In the genomic region with DNA sequence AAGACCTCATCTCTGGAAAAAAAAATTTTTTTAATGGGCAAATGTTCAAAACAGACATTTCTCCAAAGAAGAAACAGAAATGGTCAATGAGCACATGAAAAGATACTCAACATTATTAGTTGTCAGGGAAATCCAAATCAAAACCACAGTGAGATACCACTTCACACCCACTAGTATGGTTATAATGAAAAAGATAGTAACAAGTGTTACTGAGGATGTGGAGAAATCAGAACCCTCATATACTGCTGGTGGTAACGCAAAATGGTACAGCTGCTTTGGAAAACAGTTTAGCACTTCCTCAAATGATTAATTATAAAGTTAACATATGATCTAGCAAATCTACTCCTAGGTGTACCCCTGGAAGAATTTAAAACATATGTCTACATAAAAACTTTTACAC, we compare ENCODE assay signal across 9 cellular contexts. TPM values are rescaled to one million over a fixed set of nuclear protein-coding genes. Genes with fewer than 3 reads are reported as not detected.
"Had no signal": no experiment of that assay in that cellular context is flagged by ENCODE, and none has a peak within 500 bp of the region (broad histone marks: within the 10 kb centered on the region; RNA-seq: fewer than 3 reads in every experiment).

No MANE protein-coding gene starts in this region.

- H3K27ac Mint-ChIP-seq: HFFc6 had no signal

- H3K4me3 Mint-ChIP-seq: HFFc6 had no signal

- H2AFZ ChIP-seq: GM23248 had no signal

- H3K4me3 ChIP-seq: GM23248, HAP-1 had no signal

- H3K9me3 Mint-ChIP-seq: HFFc6 had no signal

- H3K9me3 ChIP-seq: HAP-1 had no signal

- DNase-seq: GM23248, GOT3, H7, HFFc6, IMR-90 had no signal

- H3K36me3 ChIP-seq: HAP-1 had no signal

- ATAC-seq: HCT116 had no signal

- FAIRE-seq: HTR-8/SVneo had no signal

- H3K9ac ChIP-seq: GM23248 had no signal

- H3K4me1 ChIP-seq: HAP-1 had no signal

- H3K27ac ChIP-seq: GM23248 had no signal

RNA-seq across cellular contexts. Expression of a gene that starts 29.0 kb away (rescaled TPM):
- total RNA-seq: HT-29 had no signal
